Comparison of ENCODE assay signal across 21 cellular contexts in genomic region chr12:88585054-88585453, GRCh38. TPM values are rescaled to one million over a fixed set of nuclear protein-coding genes. Genes with fewer than 3 reads are reported as not detected.
DNase-seq lines count a peak whose midpoint lies in the region; TF ChIP-seq lines count a peak whose summit lies in the region.
"Had no signal": no experiment of that assay in that cellular context is flagged by ENCODE, and none has a peak within 500 bp of the region (broad histone marks: within the 10 kb centered on the region; RNA-seq: fewer than 3 reads in every experiment).

No MANE protein-coding gene starts in this region.

- no peaks in the 10 kb centered on the region for H3K4me1 ChIP-seq in HEK293 (ENCODE audit: control insufficient read depth, insufficient read depth, low read length)
- H3K4me1 ChIP-seq in testis, result no peaks in the 10 kb centered on the region
- no peaks in the 10 kb centered on the region for H3K4me1 ChIP-seq in ascending aorta
- H3K4me1 ChIP-seq: BE2C, BLaER1 had no signal

- TF ChIP-seq CTCF in HEK293 (tag by site-specific recombination; IDR thresholded peaks at IDR 0.05), result no peak
- TF ChIP-seq CTCF in testis (IDR thresholded peaks at IDR 0.05), result no peak
- no peak for TF ChIP-seq CTCF in ascending aorta (IDR thresholded peaks at IDR 0.05)

- H3K27ac ChIP-seq in HEK293 (ENCODE audit: extremely low read depth, low read depth, low read length) (no peak overlapping the region), testis (no peak overlapping the region), ascending aorta (no peak overlapping the region)
- H3K27ac ChIP-seq: BLaER1 had no signal

- POLR2A ChIA-PET in HEK293 (lab: Yijun Ruan, JAX) (no interaction called here), HEK293T (lab: Yijun Ruan, JAX) (no interaction called here)

- TF ChIP-seq POLR2A in testis (IDR thresholded peaks at IDR 0.05), result no peak

- H3K36me3 ChIP-seq in HEK293 (ENCODE audit: control insufficient read depth in 2 of 2, insufficient read depth in 1 of 2, low read length in 2 of 2) (no peaks in the 10 kb centered on the region), testis (ENCODE audit: low read depth, missing control alignments) (no peaks in the 10 kb centered on the region), ascending aorta (no peaks in the 10 kb centered on the region)
- H3K36me3 ChIP-seq: BE2C, BLaER1 had no signal

- H3K9me3 ChIP-seq in HEK293 (ENCODE audit: control insufficient read depth, insufficient read depth, low read depth, low read length), result no peaks in the 10 kb centered on the region; the same call in 1 of the 2 replicates
- H3K9me3 ChIP-seq in testis, result no peaks in the 10 kb centered on the region
- H3K9me3 ChIP-seq in ascending aorta, result peaks cover 0 to 9% of the 10 kb centered on the region in 2 donors
- H3K9me3 ChIP-seq: BE2C had no signal

- H3K27me3 ChIP-seq in testis (no peaks in the 10 kb centered on the region), ascending aorta (no peaks in the 10 kb centered on the region)
- H3K27me3 ChIP-seq: BLaER1 had no signal

- DNase-seq in HEK293T (ENCODE audit: extremely low spot score), result no peak
- DNase-seq in testis, result peak; percentile 24
- DNase-seq in GM03348 (ENCODE audit: low spot score), result no peak
- no peak for DNase-seq in ascending aorta (ENCODE audit: low spot score in 2 of 2)
- DNase-seq: 8988T; ACHN; BE2C; C1 segment of cervical spinal cord; CD4-positive, alpha-beta memory T cell; CD4-positive, CD25-positive, alpha-beta regulatory T cell; CD8-positive, alpha-beta memory T cell; COR-L47; DMS 273 treated with DMSO at 0.1 percent for 48 hours; DMS153; DMS53; DMS79; DND-41; EL; GDM1 had no signal

- WGBS in testis, 2 donors, result 76 to 87% methylated on average over 3 of the region's 3 CpGs

- intact Hi-C loops in testis (cut with DNase I; ENCODE audit: low total_unique reads) (no loop called here), ascending aorta (cut with DNase I) (no loop called here)

- CTCF ChIA-PET in HEK293 (lab: Yijun Ruan, JAX) (no interaction called here), HEK293T (lab: Yijun Ruan, JAX) (no interaction called here)

- H3K4me3 ChIP-seq in HEK293 (ENCODE audit: low read depth, low read length), result no peak overlapping the region
- no peak overlapping the region for H3K4me3 ChIP-seq in testis
- no peak overlapping the region for H3K4me3 ChIP-seq in ascending aorta
- H3K4me3 ChIP-seq: BLaER1 had no signal

TF ChIP-seq in HEK293, 187 proteins besides CTCF, POLR2A, EP300 and RAD21:
- 0 out of 2 replicates have a peak, but pooled peaks have one; percentile 24 for TF ChIP-seq PRDM1 (tag by site-specific recombination; IDR thresholded peaks at IDR 0.05)
- TF ChIP-seq, protein P1, sequence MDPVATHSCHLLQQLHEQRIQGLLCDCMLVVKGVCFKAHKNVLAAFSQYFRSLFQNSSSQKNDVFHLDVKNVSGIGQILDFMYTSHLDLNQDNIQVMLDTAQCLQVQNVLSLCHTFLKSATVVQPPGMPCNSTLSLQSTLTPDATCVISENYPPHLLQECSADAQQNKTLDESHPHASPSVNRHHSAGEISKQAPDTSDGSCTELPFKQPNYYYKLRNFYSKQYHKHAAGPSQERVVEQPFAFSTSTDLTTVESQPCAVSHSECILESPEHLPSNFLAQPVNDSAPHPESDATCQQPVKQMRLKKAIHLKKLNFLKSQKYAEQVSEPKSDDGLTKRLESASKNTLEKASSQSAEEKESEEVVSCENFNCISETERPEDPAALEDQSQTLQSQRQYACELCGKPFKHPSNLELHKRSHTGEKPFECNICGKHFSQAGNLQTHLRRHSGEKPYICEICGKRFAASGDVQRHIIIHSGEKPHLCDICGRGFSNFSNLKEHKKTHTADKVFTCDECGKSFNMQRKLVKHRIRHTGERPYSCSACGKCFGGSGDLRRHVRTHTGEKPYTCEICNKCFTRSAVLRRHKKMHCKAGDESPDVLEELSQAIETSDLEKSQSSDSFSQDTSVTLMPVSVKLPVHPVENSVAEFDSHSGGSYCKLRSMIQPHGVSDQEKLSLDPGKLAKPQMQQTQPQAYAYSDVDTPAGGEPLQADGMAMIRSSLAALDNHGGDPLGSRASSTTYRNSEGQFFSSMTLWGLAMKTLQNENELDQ (tag by site-specific recombination; IDR thresholded peaks at IDR 0.05; ENCODE audit: low read depth), result no peak
- no peak for TF ChIP-seq SP7 (tag by site-specific recombination; IDR thresholded peaks at IDR 0.05)

TF ChIP-seq in HEK293T, 16 proteins besides CTCF, POLR2A, EP300 and RAD21:
- TF ChIP-seq FOXA1 (IDR thresholded peaks at IDR 0.05), result no peak
- TF ChIP-seq HDGF (IDR thresholded peaks at IDR 0.05; ENCODE audit: borderline replicate concordance), result no peak
- TF ChIP-seq BHLHE40 (IDR thresholded peaks at IDR 0.05; ENCODE audit: borderline replicate concordance), result no peak
- peak; percentile 62 for TF ChIP-seq PKNOX1 (IDR thresholded peaks at IDR 0.05)
TF ChIP-seq in HEK293T: peak in this region for 1.

RNA-seq across cellular contexts. Expression of gene KITLG, which starts 4.8 kb away (rescaled TPM):
- 10 to 100 TPM; 21.8 to 25.0 TPM for total RNA-seq in testis
- 12.2 TPM for polyA plus RNA-seq in testis (ENCODE audit: insufficient read depth, low read depth, low replicate concordance)
- total RNA-seq in ascending aorta, result 13.2 TPM
- total RNA-seq: CD4-positive, CD25-positive, alpha-beta regulatory T cell had no signal
- polyA plus RNA-seq: CD4-positive, alpha-beta memory T cell; CD4-positive, CD25-positive, alpha-beta regulatory T cell; CD8-positive, alpha-beta memory T cell had no signal
